Comparison of ENCODE assay signal across 2 cellular contexts in the genomic region with DNA sequence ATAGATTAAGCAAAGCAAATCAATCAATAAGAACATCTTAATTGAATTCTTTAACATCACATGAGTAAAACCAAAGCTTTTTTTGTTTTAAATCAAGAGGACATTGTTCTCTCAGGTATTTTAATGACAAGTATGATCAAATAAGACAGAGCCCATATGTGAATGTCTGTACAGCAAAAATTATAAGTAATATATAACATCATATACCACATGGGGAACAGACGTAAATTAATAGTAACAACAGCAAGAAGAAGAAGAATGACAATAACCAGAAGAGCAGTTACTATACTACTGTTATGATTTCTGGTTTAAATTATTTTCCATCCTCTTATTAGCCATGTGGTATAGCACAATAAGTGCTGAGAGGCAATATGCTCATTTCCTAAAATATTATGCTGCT.
A peak's percentile ranks its signal among the peaks of the same experiment; 100 is the strongest.
TF ChIP-seq lines count a peak whose summit lies in the region.

No MANE protein-coding gene starts in this region.

TF ChIP-seq in SK-N-SH treated with all-trans-retinoic acid at 6 μM for 48 hours, 23 proteins besides CTCF, POLR2A, EP300 and RAD21 (continued from another document):
- TF ChIP-seq, protein P1, sequence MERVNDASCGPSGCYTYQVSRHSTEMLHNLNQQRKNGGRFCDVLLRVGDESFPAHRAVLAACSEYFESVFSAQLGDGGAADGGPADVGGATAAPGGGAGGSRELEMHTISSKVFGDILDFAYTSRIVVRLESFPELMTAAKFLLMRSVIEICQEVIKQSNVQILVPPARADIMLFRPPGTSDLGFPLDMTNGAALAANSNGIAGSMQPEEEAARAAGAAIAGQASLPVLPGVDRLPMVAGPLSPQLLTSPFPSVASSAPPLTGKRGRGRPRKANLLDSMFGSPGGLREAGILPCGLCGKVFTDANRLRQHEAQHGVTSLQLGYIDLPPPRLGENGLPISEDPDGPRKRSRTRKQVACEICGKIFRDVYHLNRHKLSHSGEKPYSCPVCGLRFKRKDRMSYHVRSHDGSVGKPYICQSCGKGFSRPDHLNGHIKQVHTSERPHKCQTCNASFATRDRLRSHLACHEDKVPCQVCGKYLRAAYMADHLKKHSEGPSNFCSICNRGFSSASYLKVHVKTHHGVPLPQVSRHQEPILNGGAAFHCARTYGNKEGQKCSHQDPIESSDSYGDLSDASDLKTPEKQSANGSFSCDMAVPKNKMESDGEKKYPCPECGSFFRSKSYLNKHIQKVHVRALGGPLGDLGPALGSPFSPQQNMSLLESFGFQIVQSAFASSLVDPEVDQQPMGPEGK (CRISPR knock-in tag; IDR thresholded peaks at IDR 0.05; ENCODE audit: borderline replicate concordance) = no peak
- TF ChIP-seq, protein P2, sequence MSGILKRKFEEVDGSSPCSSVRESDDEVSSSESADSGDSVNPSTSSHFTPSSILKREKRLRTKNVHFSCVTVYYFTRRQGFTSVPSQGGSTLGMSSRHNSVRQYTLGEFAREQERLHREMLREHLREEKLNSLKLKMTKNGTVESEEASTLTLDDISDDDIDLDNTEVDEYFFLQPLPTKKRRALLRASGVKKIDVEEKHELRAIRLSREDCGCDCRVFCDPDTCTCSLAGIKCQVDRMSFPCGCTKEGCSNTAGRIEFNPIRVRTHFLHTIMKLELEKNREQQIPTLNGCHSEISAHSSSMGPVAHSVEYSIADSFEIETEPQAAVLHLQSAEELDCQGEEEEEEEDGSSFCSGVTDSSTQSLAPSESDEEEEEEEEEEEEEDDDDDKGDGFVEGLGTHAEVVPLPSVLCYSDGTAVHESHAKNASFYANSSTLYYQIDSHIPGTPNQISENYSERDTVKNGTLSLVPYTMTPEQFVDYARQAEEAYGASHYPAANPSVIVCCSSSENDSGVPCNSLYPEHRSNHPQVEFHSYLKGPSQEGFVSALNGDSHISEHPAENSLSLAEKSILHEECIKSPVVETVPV (CRISPR knock-in tag; IDR thresholded peaks at IDR 0.05) = no peak
- TF ChIP-seq ZC3H10 (CRISPR knock-in tag; IDR thresholded peaks at IDR 0.05) = no peak
- no peak for TF ChIP-seq SNAI2 (CRISPR knock-in tag; IDR thresholded peaks at IDR 0.05)
- peak; percentile 96 for TF ChIP-seq TCF4 (CRISPR knock-in tag; IDR thresholded peaks at IDR 0.05; ENCODE audit: borderline replicate concordance)
- no peak for TF ChIP-seq ESRRG (CRISPR knock-in tag; IDR thresholded peaks at IDR 0.05)
- 0 out of 2 replicates have a peak, but pooled peaks have one; percentile 14 for TF ChIP-seq ZNF8 (CRISPR knock-in tag; IDR thresholded peaks at IDR 0.05)

TF ChIP-seq in SK-N-SH, 30 proteins besides CTCF, POLR2A, EP300 and RAD21 (continued from another document):
- TF ChIP-seq, protein P3, sequence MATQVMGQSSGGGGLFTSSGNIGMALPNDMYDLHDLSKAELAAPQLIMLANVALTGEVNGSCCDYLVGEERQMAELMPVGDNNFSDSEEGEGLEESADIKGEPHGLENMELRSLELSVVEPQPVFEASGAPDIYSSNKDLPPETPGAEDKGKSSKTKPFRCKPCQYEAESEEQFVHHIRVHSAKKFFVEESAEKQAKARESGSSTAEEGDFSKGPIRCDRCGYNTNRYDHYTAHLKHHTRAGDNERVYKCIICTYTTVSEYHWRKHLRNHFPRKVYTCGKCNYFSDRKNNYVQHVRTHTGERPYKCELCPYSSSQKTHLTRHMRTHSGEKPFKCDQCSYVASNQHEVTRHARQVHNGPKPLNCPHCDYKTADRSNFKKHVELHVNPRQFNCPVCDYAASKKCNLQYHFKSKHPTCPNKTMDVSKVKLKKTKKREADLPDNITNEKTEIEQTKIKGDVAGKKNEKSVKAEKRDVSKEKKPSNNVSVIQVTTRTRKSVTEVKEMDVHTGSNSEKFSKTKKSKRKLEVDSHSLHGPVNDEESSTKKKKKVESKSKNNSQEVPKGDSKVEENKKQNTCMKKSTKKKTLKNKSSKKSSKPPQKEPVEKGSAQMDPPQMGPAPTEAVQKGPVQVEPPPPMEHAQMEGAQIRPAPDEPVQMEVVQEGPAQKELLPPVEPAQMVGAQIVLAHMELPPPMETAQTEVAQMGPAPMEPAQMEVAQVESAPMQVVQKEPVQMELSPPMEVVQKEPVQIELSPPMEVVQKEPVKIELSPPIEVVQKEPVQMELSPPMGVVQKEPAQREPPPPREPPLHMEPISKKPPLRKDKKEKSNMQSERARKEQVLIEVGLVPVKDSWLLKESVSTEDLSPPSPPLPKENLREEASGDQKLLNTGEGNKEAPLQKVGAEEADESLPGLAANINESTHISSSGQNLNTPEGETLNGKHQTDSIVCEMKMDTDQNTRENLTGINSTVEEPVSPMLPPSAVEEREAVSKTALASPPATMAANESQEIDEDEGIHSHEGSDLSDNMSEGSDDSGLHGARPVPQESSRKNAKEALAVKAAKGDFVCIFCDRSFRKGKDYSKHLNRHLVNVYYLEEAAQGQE (IDR thresholded peaks at IDR 0.05; ENCODE audit: low read depth, low read length) = no peak
- TF ChIP-seq NFIC (IDR thresholded peaks at IDR 0.05; ENCODE audit: borderline replicate concordance) = no peak
- TF ChIP-seq GATA2 (CRISPR knock-in tag; IDR thresholded peaks at IDR 0.05) = no peak
- TF ChIP-seq, protein P4, sequence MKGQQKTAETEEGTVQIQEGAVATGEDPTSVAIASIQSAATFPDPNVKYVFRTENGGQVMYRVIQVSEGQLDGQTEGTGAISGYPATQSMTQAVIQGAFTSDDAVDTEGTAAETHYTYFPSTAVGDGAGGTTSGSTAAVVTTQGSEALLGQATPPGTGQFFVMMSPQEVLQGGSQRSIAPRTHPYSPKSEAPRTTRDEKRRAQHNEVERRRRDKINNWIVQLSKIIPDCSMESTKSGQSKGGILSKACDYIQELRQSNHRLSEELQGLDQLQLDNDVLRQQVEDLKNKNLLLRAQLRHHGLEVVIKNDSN (IDR thresholded peaks at IDR 0.05; ENCODE audit: borderline replicate concordance, low read depth) = no peak
- TF ChIP-seq TEAD4 (IDR thresholded peaks at IDR 0.05; ENCODE audit: borderline replicate concordance, insufficient read depth) = no peak
